In genomic region chr14:93040443-93040842, GRCh38 we compare ENCODE assay signal across 10 cellular contexts.
DNase-seq lines count a peak whose midpoint lies in the region; ATAC-seq and TF ChIP-seq lines count a peak whose summit lies in the region.
"Had no signal": no experiment of that assay in that cellular context is flagged by ENCODE, and none has a peak within 500 bp of the region (broad histone marks: within the 10 kb centered on the region; RNA-seq: fewer than 3 reads in every experiment).

No MANE protein-coding gene starts in this region.

- no peaks in the 10 kb centered on the region for H3K9me3 Mint-ChIP-seq in memory B cell

- WGBS in tibial nerve, 2 donors: 30 to 43% methylated on average over 4 to 5 of the region's 5 CpGs

- H3K36me3 Mint-ChIP-seq in memory B cell: no peaks in the 10 kb centered on the region

- peak overlapping the region; percentile 93 for H3K27ac ChIP-seq in cingulate gyrus (ENCODE audit: low read depth, low read length)
- peak overlapping the region; percentile 32 to 95 (median 88) for H3K27ac ChIP-seq in tibial nerve
- H3K27ac ChIP-seq: KMS-11 had no signal

- H3K36me3 ChIP-seq in MG63 (no peaks in the 10 kb centered on the region), tibial nerve (no peaks in the 10 kb centered on the region)

- peak in 1 of 2 donors; percentile 21 for TF ChIP-seq EP300 in tibial nerve (IDR thresholded peaks at IDR 0.05)

- ATAC-seq in memory B cell (ENCODE audit: low read depth): no peak

- H3K4me3 ChIP-seq in MG63: no peak overlapping the region
- no peak overlapping the region for H3K4me3 ChIP-seq in tibial nerve

- H3K9me3 ChIP-seq in MG63 (no peaks in the 10 kb centered on the region), tibial nerve (no peaks in the 10 kb centered on the region)

- DNase-seq in MG63 (peak; percentile 91), memory B cell (ENCODE audit: low spot score in 2 of 2) (no peak), tibial nerve (ENCODE audit: low spot score in 2 of 2) (no peak), globus pallidus (ENCODE audit: low spot score) (no peak), NCI-H1417 (lab: John Stamatoyannopoulos, UW) (no peak), T1000 (lab: John Stamatoyannopoulos, UW) (no peak)
- DNase-seq: activated CD8-positive, alpha-beta memory T cell treated with anti-CD3 and anti-CD28 coated beads, Interleukin-2, amount 50 U/mL, for 4 hours; NCI-H345 had no signal

- H3K27me3 Mint-ChIP-seq in memory B cell: no peaks in the 10 kb centered on the region

- no peak for TF ChIP-seq CTCF in tibial nerve (IDR thresholded peaks at IDR 0.05)

- no peak for TF ChIP-seq POLR2A in tibial nerve (IDR thresholded peaks at IDR 0.05)

- H3K4me1 Mint-ChIP-seq in memory B cell: peaks cover 62% of the 10 kb centered on the region

- peaks cover 0 to 99% (median 79%) of the 10 kb centered on the region in 4 donors for H3K4me1 ChIP-seq in tibial nerve

- no peak overlapping the region for H3K4me3 Mint-ChIP-seq in memory B cell

- H3K27me3 ChIP-seq in MG63 (no peaks in the 10 kb centered on the region), tibial nerve (no peaks in the 10 kb centered on the region)

- peak overlapping the region; percentile 86 for H3K27ac Mint-ChIP-seq in memory B cell
